In genomic region chr6:158231551-158232444, GRCh38 we compare ENCODE assay signal across 8 cellular contexts.
DNase-seq lines count a peak whose midpoint lies in the region; ATAC-seq lines count a peak whose summit lies in the region.

No MANE protein-coding gene starts in this region.

- H3K27ac ChIP-seq in cingulate gyrus (ENCODE audit: low read depth, low read length) = peak overlapping the region; percentile 88

- peak; percentile 60 for ATAC-seq in HG02943 (IDR thresholded peaks at IDR 0.05; ENCODE audit: low read depth, unreplicated experiment)

- DNase-seq in NCI-H82 (lab: John Stamatoyannopoulos, UW) (peak; percentile 84), NCI-H82 treated with DMSO at 0.1 percent for 48 hours (lab: John Stamatoyannopoulos, UW; ENCODE audit: unreplicated experiment) (no peak), NCI-H2227 (lab: John Stamatoyannopoulos, UW; ENCODE audit: unreplicated experiment) (peak; percentile 83), left kidney (ENCODE audit: low read depth, low spot score) (peak; percentile 89)
- peak; percentile 60 to 61 for DNase-seq in activated CD4-positive, alpha-beta T cell treated with anti-CD3 and anti-CD28 coated beads for 24 hours (ENCODE audit: low read depth in 2 of 2)
- peak; percentile 67 for DNase-seq in stimulated activated CD4-positive, alpha-beta T cell treated with anti-CD3 and anti-CD28 coated beads, Interleukin-2, amount 100 ng/mL, for 4 hours (ENCODE audit: low read depth)
